ENCODE assay signal across 35 cellular contexts in the genomic region with DNA sequence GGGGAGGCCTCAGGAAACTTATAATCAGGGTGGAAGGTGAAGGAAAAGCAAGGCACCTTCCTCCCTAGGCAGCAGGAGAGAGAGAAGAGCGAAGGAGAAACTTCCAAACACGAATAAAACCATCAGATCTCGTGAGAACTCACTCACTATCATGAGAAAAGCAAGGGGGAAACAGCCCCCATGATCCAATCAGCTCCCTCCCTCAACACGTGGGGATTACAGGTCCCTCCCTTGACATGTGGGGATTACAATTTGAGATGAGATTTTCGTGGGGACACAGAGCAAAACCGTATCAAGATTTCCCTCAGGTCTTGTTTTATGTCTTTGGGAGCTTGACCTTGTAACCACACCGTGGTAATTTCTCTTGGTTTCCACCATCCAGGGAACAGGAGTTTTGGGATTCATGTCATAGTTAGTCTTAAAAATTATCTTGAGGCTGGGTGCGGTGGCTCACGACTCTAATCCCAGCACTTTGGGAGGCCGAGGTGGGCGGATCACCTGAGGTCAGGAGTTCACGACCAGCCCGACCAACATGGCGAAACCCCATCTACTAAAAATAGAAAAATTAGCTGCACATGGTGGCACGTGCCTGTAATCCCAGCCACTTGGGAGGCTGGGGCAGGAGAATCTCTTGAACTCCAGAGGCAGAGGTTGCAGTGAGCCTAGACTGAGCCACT.
"Had no signal": no experiment of that assay in that cellular context is flagged by ENCODE, and none has a peak within 500 bp of the region (broad histone marks: within the 10 kb centered on the region; RNA-seq: fewer than 3 reads in every experiment).

No MANE protein-coding gene starts in this region.

- H3K27me3 Mint-ChIP-seq: activated CD4-positive, alpha-beta T cell treated with anti-CD3 and anti-CD28 coated beads for 36 hours had no signal

- H3K27me3 ChIP-seq: adrenal gland, body of pancreas, brain microvascular endothelial cell, breast epithelium had no signal

- H3K36me3 Mint-ChIP-seq: activated CD8-positive, alpha-beta memory T cell treated with anti-CD3 and anti-CD28 coated beads, Interleukin-2, amount 10 ng/mL, durations not matched to agents 7 days and 5 days; activated naive CD4-positive, alpha-beta T cell treated with anti-CD3 and anti-CD28 coated beads, Interleukin-2, amount 10 ng/mL, durations not matched to agents 7 days and 5 days; activated naive CD4-positive, alpha-beta T cell treated with anti-CD3 and anti-CD28 coated beads, Interleukin-2, amount 50 U/mL, for 72 hours; activated naive CD8-positive, alpha-beta T cell treated with anti-CD3 and anti-CD28 coated beads for 36 hours had no signal

- H3K4me1 ChIP-seq: adrenal gland, body of pancreas, breast epithelium had no signal

- H3K9me3 Mint-ChIP-seq: activated B cell treated with CpG ODN at 0.5 μM for 24 hours; activated CD4-positive, alpha-beta T cell treated with anti-CD3 and anti-CD28 coated beads, Interleukin-2, amount 10 ng/mL, durations not matched to agents 7 days and 5 days; activated naive CD4-positive, alpha-beta T cell treated with anti-CD3 and anti-CD28 coated beads, Interleukin-2, amount 50 U/mL, for 72 hours; activated naive CD8-positive, alpha-beta T cell treated with anti-CD3 and anti-CD28 coated beads for 36 hours; activated T-cell treated with anti-CD3 and anti-CD28 coated beads, Interleukin-2, amount 50 U/mL, for 4 hours; activated T-cell treated with anti-CD3 and anti-CD28 coated beads, Interleukin-2, amount 50 U/mL, for 72 hours; activated T-helper 1 cell treated with anti-CD3 and anti-CD28 coated beads, Interleukin-12 subunit alpha, Interleukin-12 subunit beta, Interleukin-2, Interleukin-4 antibody, amounts not matched to agents 30 ng/mL and 10 ng/mL and 1 ng/mL, durations not matched to agents 14 hours and 24 hours and 36 hours; activated T-helper 17 cell treated with anti-CD3 and anti-CD28 coated beads, Interleukin-2, amount 50 U/mL, for 72 hours; T-helper 1 cell treated with Interleukin-12 subunit alpha and Interleukin-12 subunit beta and Interleukin-4 antibody, amounts not matched to agents 30 μg/mL and 1 μg/mL, for 36 hours had no signal

- H3K4me3 ChIP-seq: adrenal gland, body of pancreas, breast epithelium had no signal

- H3K36me3 ChIP-seq: adrenal gland, brain microvascular endothelial cell, breast epithelium had no signal

- H3K27ac ChIP-seq: adrenal gland, body of pancreas, brain microvascular endothelial cell, breast epithelium, VCaP had no signal

- DNase-seq: activated B cell treated with CpG ODN at 0.5 μM for 24 hours; activated CD4-positive, alpha-beta memory T cell treated with anti-CD3 and anti-CD28 coated beads, Interleukin-2, amount 10 ng/mL, durations not matched to agents 7 days and 5 days; activated CD4-positive, alpha-beta T cell treated with anti-CD3 and anti-CD28 coated beads for 1 hour; activated CD4-positive, alpha-beta T cell treated with anti-CD3 and anti-CD28 coated beads for 36 hours; activated CD4-positive, alpha-beta T cell treated with anti-CD3 and anti-CD28 coated beads for 48 hours; activated CD4-positive, alpha-beta T cell treated with anti-CD3 and anti-CD28 coated beads, Interleukin-2, amount 10 ng/mL, durations not matched to agents 7 days and 5 days; activated CD4-positive, alpha-beta T cell treated with anti-CD3 and anti-CD28 coated beads, Interleukin-2, amount 50 U/mL, for 48 hours; activated CD8-positive, alpha-beta memory T cell treated with anti-CD3 and anti-CD28 coated beads for 24 hours; activated CD8-positive, alpha-beta memory T cell treated with anti-CD3 and anti-CD28 coated beads, Interleukin-2, amount 10 ng/mL, durations not matched to agents 7 days and 5 days; activated CD8-positive, alpha-beta T cell treated with anti-CD3 and anti-CD28 coated beads, Interleukin-2, amount 10 ng/mL, durations not matched to agents 7 days and 5 days; activated effector memory CD4-positive, alpha-beta T cell treated with anti-CD3 and anti-CD28 coated beads, Interleukin-2, amount 50 U/mL, for 16 hours; activated gamma-delta T cell treated with Interleukin-2 at 50 U/mL for 16 hours; activated naive CD4-positive, alpha-beta T cell; activated naive CD4-positive, alpha-beta T cell treated with anti-CD3 and anti-CD28 coated beads, Interleukin-2, amount 10 ng/mL, durations not matched to agents 7 days and 5 days; activated naive CD8-positive, alpha-beta T cell treated with anti-CD3 and anti-CD28 coated beads for 36 hours; activated T-cell treated with anti-CD3 and anti-CD28 coated beads for 4 hours; activated T-cell treated with anti-CD3 and anti-CD28 coated beads, Interleukin-2, amount 50 U/mL, for 1 hour; activated T-cell treated with anti-CD3 and anti-CD28 coated beads, Interleukin-2, amount 50 U/mL, for 4 hours; activated T-cell treated with anti-CD3 and anti-CD28 coated beads, Interleukin-2, amount 50 U/mL, for 72 hours; adrenal gland; amniotic stem cell; aorta; body of pancreas; brain microvascular endothelial cell; central memory CD4-positive, alpha-beta T cell; T-helper 1 cell; T-helper 2 cell; T-helper 9 cell had no signal

- ATAC-seq: activated CD4-positive, alpha-beta T cell treated with anti-CD3 and anti-CD28 coated beads for 36 hours; activated CD8-positive, alpha-beta memory T cell treated with anti-CD3 and anti-CD28 coated beads, Interleukin-2, amount 10 ng/mL, durations not matched to agents 7 days and 5 days; activated CD8-positive, alpha-beta T cell treated with anti-CD3 and anti-CD28 coated beads, Interleukin-2, amount 10 ng/mL, durations not matched to agents 7 days and 5 days; activated naive CD4-positive, alpha-beta T cell treated with anti-CD3 and anti-CD28 coated beads, Interleukin-2, amount 50 U/mL, for 72 hours; activated T-cell treated with anti-CD3 and anti-CD28 coated beads, Interleukin-2, amount 50 U/mL, for 4 hours; activated T-cell treated with anti-CD3 and anti-CD28 coated beads, Interleukin-2, amount 50 U/mL, for 72 hours; activated T-helper 17 cell treated with anti-CD3 and anti-CD28 coated beads, Interleukin-2, amount 50 U/mL, for 72 hours; body of pancreas had no signal

- H3K4me3 Mint-ChIP-seq: activated B cell treated with CpG ODN at 0.5 μM for 24 hours; activated CD4-positive, alpha-beta memory T cell treated with anti-CD3 and anti-CD28 coated beads, Interleukin-2, amount 10 ng/mL, durations not matched to agents 7 days and 5 days; activated CD4-positive, alpha-beta T cell treated with anti-CD3 and anti-CD28 coated beads for 36 hours; activated CD4-positive, alpha-beta T cell treated with anti-CD3 and anti-CD28 coated beads, Interleukin-2, amount 10 ng/mL, durations not matched to agents 7 days and 5 days; activated CD8-positive, alpha-beta memory T cell treated with anti-CD3 and anti-CD28 coated beads, Interleukin-2, amount 10 ng/mL, durations not matched to agents 7 days and 5 days; activated CD8-positive, alpha-beta T cell treated with anti-CD3 and anti-CD28 coated beads, Interleukin-2, amount 10 ng/mL, durations not matched to agents 7 days and 5 days; activated naive CD4-positive, alpha-beta T cell treated with anti-CD3 and anti-CD28 coated beads, Interleukin-2, amount 10 ng/mL, durations not matched to agents 7 days and 5 days; activated naive CD8-positive, alpha-beta T cell treated with anti-CD3 and anti-CD28 coated beads for 36 hours; activated T-cell treated with anti-CD3 and anti-CD28 coated beads, Interleukin-2, amount 50 U/mL, for 4 hours; activated T-cell treated with anti-CD3 and anti-CD28 coated beads, Interleukin-2, amount 50 U/mL, for 72 hours; activated T-helper 1 cell treated with anti-CD3 and anti-CD28 coated beads, Interleukin-12 subunit alpha, Interleukin-12 subunit beta, Interleukin-2, Interleukin-4 antibody, amounts not matched to agents 30 ng/mL and 10 ng/mL and 1 ng/mL, durations not matched to agents 14 hours and 24 hours and 36 hours; activated T-helper 17 cell treated with anti-CD3 and anti-CD28 coated beads, Interleukin-2, amount 50 U/mL, for 72 hours; T-helper 1 cell treated with Interleukin-12 subunit alpha and Interleukin-12 subunit beta and Interleukin-4 antibody, amounts not matched to agents 30 μg/mL and 1 μg/mL, for 36 hours; T-helper 2 cell treated with Interferon-gamma antibody and Interleukin-4, amounts not matched to agents 5 μg/mL and 100 μg/mL, for 36 hours had no signal

- H3K27ac Mint-ChIP-seq: activated B cell treated with CpG ODN at 0.5 μM for 24 hours; activated CD4-positive, alpha-beta memory T cell treated with anti-CD3 and anti-CD28 coated beads, Interleukin-2, amount 10 ng/mL, durations not matched to agents 7 days and 5 days; activated CD4-positive, alpha-beta T cell treated with anti-CD3 and anti-CD28 coated beads for 36 hours; activated CD4-positive, alpha-beta T cell treated with anti-CD3 and anti-CD28 coated beads, Interleukin-2, amount 10 ng/mL, durations not matched to agents 7 days and 5 days; activated CD8-positive, alpha-beta memory T cell treated with anti-CD3 and anti-CD28 coated beads, Interleukin-2, amount 10 ng/mL, durations not matched to agents 7 days and 5 days; activated CD8-positive, alpha-beta T cell treated with anti-CD3 and anti-CD28 coated beads, Interleukin-2, amount 10 ng/mL, durations not matched to agents 7 days and 5 days; activated naive CD4-positive, alpha-beta T cell treated with anti-CD3 and anti-CD28 coated beads, Interleukin-2, amount 10 ng/mL, durations not matched to agents 7 days and 5 days; activated naive CD8-positive, alpha-beta T cell treated with anti-CD3 and anti-CD28 coated beads for 36 hours; activated T-cell treated with anti-CD3 and anti-CD28 coated beads, Interleukin-2, amount 50 U/mL, for 72 hours; activated T-helper 1 cell treated with anti-CD3 and anti-CD28 coated beads, Interleukin-12 subunit alpha, Interleukin-12 subunit beta, Interleukin-2, Interleukin-4 antibody, amounts not matched to agents 30 ng/mL and 10 ng/mL and 1 ng/mL, durations not matched to agents 14 hours and 24 hours and 36 hours; activated T-helper 17 cell treated with anti-CD3 and anti-CD28 coated beads, Interleukin-2, amount 50 U/mL, for 72 hours; T-helper 1 cell treated with Interleukin-12 subunit alpha and Interleukin-12 subunit beta and Interleukin-4 antibody, amounts not matched to agents 30 μg/mL and 1 μg/mL, for 36 hours; T-helper 2 cell treated with Interferon-gamma antibody and Interleukin-4, amounts not matched to agents 5 μg/mL and 100 μg/mL, for 36 hours had no signal

- H3K9me3 ChIP-seq: adrenal gland, body of pancreas, breast epithelium had no signal
